Comparison of ENCODE assay signal across 9 cellular contexts in genomic region chr18:69400976-69401474, GRCh38. TPM values are rescaled to one million over a fixed set of nuclear protein-coding genes. Genes with fewer than 3 reads are reported as not detected.
DNase-seq lines count a peak whose midpoint lies in the region; ATAC-seq and TF ChIP-seq lines count a peak whose summit lies in the region.
"Had no signal": no experiment of that assay in that cellular context is flagged by ENCODE, and none has a peak within 500 bp of the region (broad histone marks: within the 10 kb centered on the region; RNA-seq: fewer than 3 reads in every experiment).

No MANE protein-coding gene starts in this region.

- H3K36me3 Mint-ChIP-seq in GM23338 (ENCODE audit: low read depth) (no peaks in the 10 kb centered on the region; the same call in 2 of the 3 replicates), T-helper 17 cell (ENCODE audit: low read depth) (peaks cover 3% of the 10 kb centered on the region), glutamatergic neuron (ENCODE audit: unreplicated experiment) (no peaks in the 10 kb centered on the region), progenitor cell of endocrine pancreas (ENCODE audit: insufficient read depth) (no peaks in the 10 kb centered on the region)

- H3K36me3 ChIP-seq in GM23338 (ENCODE audit: insufficient read depth), result no peaks in the 10 kb centered on the region

- H3K79me2 ChIP-seq in GM23338 (replicated peaks; ENCODE audit: insufficient read depth), result no peaks in the 10 kb centered on the region

- no peaks in the 10 kb centered on the region for H4K20me1 ChIP-seq in GM23338 (replicated peaks; ENCODE audit: insufficient read depth)

- peaks cover 33% of the 10 kb centered on the region for H3K4me1 Mint-ChIP-seq in GM23338
- H3K4me1 Mint-ChIP-seq in T-helper 17 cell, result peaks cover 14% of the 10 kb centered on the region
- H3K4me1 Mint-ChIP-seq in glutamatergic neuron (ENCODE audit: low read depth, unreplicated experiment), result peaks cover 14% of the 10 kb centered on the region
- H3K4me1 Mint-ChIP-seq in progenitor cell of endocrine pancreas (ENCODE audit: low read depth), result peaks cover 10% of the 10 kb centered on the region

- no peak overlapping the region for H3K27ac ChIP-seq in GM23338 (ENCODE audit: low read depth)

- ATAC-seq in GM23338 (peak; percentile 29), T-helper 17 cell (no peak), HG02981 (IDR thresholded peaks at IDR 0.05; ENCODE audit: unreplicated experiment) (no peak), HG03460 (IDR thresholded peaks at IDR 0.05; ENCODE audit: unreplicated experiment) (no peak)
- ATAC-seq: K562 had no signal

- no peaks in the 10 kb centered on the region for H3F3A ChIP-seq in GM23338 (replicated peaks; ENCODE audit: low read depth)

- H3K9me2 ChIP-seq in GM23338 (ENCODE audit: insufficient read depth), result no peaks in the 10 kb centered on the region

- peak overlapping the region; percentile 95 for H2AFZ ChIP-seq in GM23338

- H3K27me3 Mint-ChIP-seq in GM23338 (ENCODE audit: insufficient read depth, low read depth, poor library complexity) (peaks cover 32% of the 10 kb centered on the region), T-helper 17 cell (peaks cover 57% of the 10 kb centered on the region), glutamatergic neuron (ENCODE audit: unreplicated experiment) (peaks cover 12% of the 10 kb centered on the region), progenitor cell of endocrine pancreas (peaks cover 23% of the 10 kb centered on the region)

- H3K9me3 Mint-ChIP-seq in GM23338 (no peaks in the 10 kb centered on the region; the same call in 2 of the 3 replicates), glutamatergic neuron (ENCODE audit: unreplicated experiment) (peaks cover 12% of the 10 kb centered on the region), progenitor cell of endocrine pancreas (ENCODE audit: low read depth) (no peaks in the 10 kb centered on the region)

- no peaks in the 10 kb centered on the region for H3K9me3 ChIP-seq in T-helper 17 cell (ENCODE audit: control insufficient read depth, low read length, poor library complexity, severe bottlenecking)

- TF ChIP-seq CTCF in GM23338 (conservative IDR thresholded peaks at IDR 0.05; ENCODE audit: low read depth in 2 of 2) (no peak), glutamatergic neuron (IDR thresholded peaks at IDR 0.05; ENCODE audit: partially characterized antibody, unreplicated experiment) (no peak), progenitor cell of endocrine pancreas (IDR thresholded peaks at IDR 0.05; ENCODE audit: unreplicated experiment) (no peak)

- DNase-seq in GM23338 (ENCODE audit: low spot score) (peak; percentile 59), T-helper 17 cell (no peak), glutamatergic neuron (peak; percentile 67), progenitor cell of endocrine pancreas (ENCODE audit: low spot score, unreplicated experiment) (peak; percentile 27), SW480 (ENCODE audit: low spot score) (no peak), glomerular visceral epithelial cell (ENCODE audit: extremely low spot score) (no peak)

- H3K4me1 ChIP-seq in GM23338 (ENCODE audit: insufficient read depth), result peaks cover 33% of the 10 kb centered on the region

- peak overlapping the region; percentile 88 for H3K4me2 ChIP-seq in GM23338

- H3K4me3 Mint-ChIP-seq in GM23338 (peak overlapping the region; percentile 82), T-helper 17 cell (peak overlapping the region; percentile 68), glutamatergic neuron (ENCODE audit: unreplicated experiment) (peak overlapping the region; percentile 91), progenitor cell of endocrine pancreas (ENCODE audit: low read depth) (peak overlapping the region; percentile 82)

- peak overlapping the region; percentile 68 for H3K4me3 ChIP-seq in GM23338
- H3K4me3 ChIP-seq: K562 had no signal

- H3K27me3 ChIP-seq in GM23338 (ENCODE audit: insufficient read depth), result peaks cover 55% of the 10 kb centered on the region

- H3K27ac Mint-ChIP-seq in GM23338, result no peak overlapping the region
- no peak overlapping the region for H3K27ac Mint-ChIP-seq in T-helper 17 cell
- no peak overlapping the region for H3K27ac Mint-ChIP-seq in glutamatergic neuron (ENCODE audit: unreplicated experiment)
- H3K27ac Mint-ChIP-seq in progenitor cell of endocrine pancreas, result no peak overlapping the region

TF ChIP-seq in GM23338, 12 proteins besides CTCF, POLR2A, EP300 and RAD21 (continues in another document):
- no peak for TF ChIP-seq JUNB (IDR thresholded peaks at IDR 0.05; ENCODE audit: unreplicated experiment)
- TF ChIP-seq ZNF331 (CRISPR knock-in tag; IDR thresholded peaks at IDR 0.05; ENCODE audit: low read depth), result no peak
- TF ChIP-seq, protein P1, sequence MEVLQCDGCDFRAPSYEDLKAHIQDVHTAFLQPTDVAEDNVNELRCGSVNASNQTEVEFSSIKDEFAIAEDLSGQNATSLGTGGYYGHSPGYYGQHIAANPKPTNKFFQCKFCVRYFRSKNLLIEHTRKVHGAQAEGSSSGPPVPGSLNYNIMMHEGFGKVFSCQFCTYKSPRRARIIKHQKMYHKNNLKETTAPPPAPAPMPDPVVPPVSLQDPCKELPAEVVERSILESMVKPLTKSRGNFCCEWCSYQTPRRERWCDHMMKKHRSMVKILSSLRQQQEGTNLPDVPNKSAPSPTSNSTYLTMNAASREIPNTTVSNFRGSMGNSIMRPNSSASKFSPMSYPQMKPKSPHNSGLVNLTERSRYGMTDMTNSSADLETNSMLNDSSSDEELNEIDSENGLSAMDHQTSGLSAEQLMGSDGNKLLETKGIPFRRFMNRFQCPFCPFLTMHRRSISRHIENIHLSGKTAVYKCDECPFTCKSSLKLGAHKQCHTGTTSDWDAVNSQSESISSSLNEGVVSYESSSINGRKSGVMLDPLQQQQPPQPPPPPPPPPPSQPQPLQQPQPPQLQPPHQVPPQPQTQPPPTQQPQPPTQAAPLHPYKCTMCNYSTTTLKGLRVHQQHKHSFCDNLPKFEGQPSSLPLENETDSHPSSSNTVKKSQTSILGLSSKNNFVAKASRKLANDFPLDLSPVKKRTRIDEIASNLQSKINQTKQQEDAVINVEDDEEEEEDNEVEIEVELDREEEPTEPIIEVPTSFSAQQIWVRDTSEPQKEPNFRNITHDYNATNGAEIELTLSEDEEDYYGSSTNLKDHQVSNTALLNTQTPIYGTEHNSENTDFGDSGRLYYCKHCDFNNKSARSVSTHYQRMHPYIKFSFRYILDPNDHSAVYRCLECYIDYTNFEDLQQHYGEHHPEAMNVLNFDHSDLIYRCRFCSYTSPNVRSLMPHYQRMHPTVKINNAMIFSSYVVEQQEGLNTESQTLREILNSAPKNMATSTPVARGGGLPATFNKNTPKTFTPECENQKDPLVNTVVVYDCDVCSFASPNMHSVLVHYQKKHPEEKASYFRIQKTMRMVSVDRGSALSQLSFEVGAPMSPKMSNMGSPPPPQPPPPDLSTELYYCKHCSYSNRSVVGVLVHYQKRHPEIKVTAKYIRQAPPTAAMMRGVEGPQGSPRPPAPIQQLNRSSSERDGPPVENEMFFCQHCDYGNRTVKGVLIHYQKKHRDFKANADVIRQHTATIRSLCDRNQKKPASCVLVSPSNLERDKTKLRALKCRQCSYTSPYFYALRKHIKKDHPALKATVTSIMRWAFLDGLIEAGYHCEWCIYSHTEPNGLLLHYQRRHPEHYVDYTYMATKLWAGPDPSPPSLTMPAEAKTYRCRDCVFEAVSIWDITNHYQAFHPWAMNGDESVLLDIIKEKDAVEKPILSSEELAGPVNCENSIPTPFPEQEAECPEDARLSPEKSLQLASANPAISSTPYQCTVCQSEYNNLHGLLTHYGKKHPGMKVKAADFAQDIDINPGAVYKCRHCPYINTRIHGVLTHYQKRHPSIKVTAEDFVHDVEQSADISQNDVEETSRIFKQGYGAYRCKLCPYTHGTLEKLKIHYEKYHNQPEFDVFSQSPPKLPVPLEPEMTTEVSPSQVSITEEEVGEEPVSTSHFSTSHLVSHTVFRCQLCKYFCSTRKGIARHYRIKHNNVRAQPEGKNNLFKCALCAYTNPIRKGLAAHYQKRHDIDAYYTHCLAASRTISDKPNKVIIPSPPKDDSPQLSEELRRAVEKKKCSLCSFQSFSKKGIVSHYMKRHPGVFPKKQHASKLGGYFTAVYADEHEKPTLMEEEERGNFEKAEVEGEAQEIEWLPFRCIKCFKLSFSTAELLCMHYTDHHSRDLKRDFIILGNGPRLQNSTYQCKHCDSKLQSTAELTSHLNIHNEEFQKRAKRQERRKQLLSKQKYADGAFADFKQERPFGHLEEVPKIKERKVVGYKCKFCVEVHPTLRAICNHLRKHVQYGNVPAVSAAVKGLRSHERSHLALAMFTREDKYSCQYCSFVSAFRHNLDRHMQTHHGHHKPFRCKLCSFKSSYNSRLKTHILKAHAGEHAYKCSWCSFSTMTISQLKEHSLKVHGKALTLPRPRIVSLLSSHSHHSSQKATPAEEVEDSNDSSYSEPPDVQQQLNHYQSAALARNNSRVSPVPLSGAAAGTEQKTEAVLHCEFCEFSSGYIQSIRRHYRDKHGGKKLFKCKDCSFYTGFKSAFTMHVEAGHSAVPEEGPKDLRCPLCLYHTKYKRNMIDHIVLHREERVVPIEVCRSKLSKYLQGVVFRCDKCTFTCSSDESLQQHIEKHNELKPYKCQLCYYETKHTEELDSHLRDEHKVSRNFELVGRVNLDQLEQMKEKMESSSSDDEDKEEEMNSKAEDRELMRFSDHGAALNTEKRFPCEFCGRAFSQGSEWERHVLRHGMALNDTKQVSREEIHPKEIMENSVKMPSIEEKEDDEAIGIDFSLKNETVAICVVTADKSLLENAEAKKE (CRISPR knock-in tag; IDR thresholded peaks at IDR 0.05), result no peak
- TF ChIP-seq NANOG (IDR thresholded peaks at IDR 0.05; ENCODE audit: borderline replicate concordance), result no peak
- no peak for TF ChIP-seq EZH2 (IDR thresholded peaks at IDR 0.05; ENCODE audit: low read depth, unreplicated experiment)

RNA-seq across cellular contexts. Expression of gene DOK6, which starts 0.3 kb away (rescaled TPM):
- 0.35 and 0.42 TPM in 2 replicates for total RNA-seq in GM23338 (2014; rRNA removed; shearing (Covaris generic))
- 0.21 and 0.29 TPM in 2 replicates for polyA plus RNA-seq in GM23338 (2016; fragmentation: Nextera tagmentation; extraction: Ambion mirVana)
- under 1 TPM in 1 of 2 donors, not detected in 1; 0.05 TPM for total RNA-seq in T-helper 17 cell
- total RNA-seq in glutamatergic neuron (ENCODE audit: unreplicated experiment), result 19.7 TPM
- total RNA-seq in progenitor cell of endocrine pancreas, result 7.0 and 7.2 TPM in 2 replicates
- total RNA-seq: K562 had no signal
- polyA plus RNA-seq: K562 had no signal

Comparison
In these comparisons a context has a peak if more than half of its experiments do, and no peak if none do; other contexts are left out.
1. DNase-seq: peak in GM23338 (single experiment), glutamatergic neuron (single experiment) and progenitor cell of endocrine pancreas (single experiment); none in T-helper 17 cell (0 of 3), SW480 (single experiment) and glomerular visceral epithelial cell (single experiment).
2. Peak in every context shown above with its lines, with median percentiles within 50 percentile points of each other: H3K4me3 Mint-ChIP-seq.